1 cellular context compared by ENCODE assay signal in genomic region chr9:33331411-33331891, GRCh38.
TF ChIP-seq lines count a peak whose summit lies in the region.

No MANE protein-coding gene starts in this region.

TF ChIP-seq in K562, 482 proteins besides CTCF, POLR2A, EP300 and RAD21 (continued from another document and continues in another):
- no peak for TF ChIP-seq SREBF2 (CRISPR knock-in tag; IDR thresholded peaks at IDR 0.05)
- TF ChIP-seq ZNF212 (CRISPR knock-in tag; IDR thresholded peaks at IDR 0.05) = no peak
- no peak for TF ChIP-seq TFE3 (CRISPR knock-in tag; IDR thresholded peaks at IDR 0.05)
- TF ChIP-seq PBX2 (CRISPR knock-in tag; IDR thresholded peaks at IDR 0.05; ENCODE audit: low read depth) = no peak
- TF ChIP-seq PBX2 (tag; conservative IDR thresholded peaks at IDR 0.05; ENCODE audit: low read depth) = no peak
- 0 out of 2 replicates have a peak, but pooled peaks have one; percentile 13 for TF ChIP-seq SPI1 (IDR thresholded peaks at IDR 0.05; ENCODE audit: borderline replicate concordance, low read depth, low read length)
- TF ChIP-seq TCF3 (CRISPR knock-in tag; IDR thresholded peaks at IDR 0.05) = peak; percentile 89
- TF ChIP-seq NBN (IDR thresholded peaks at IDR 0.05; ENCODE audit: low read depth) = no peak
- no peak for TF ChIP-seq XRCC3 (IDR thresholded peaks at IDR 0.05)
- TF ChIP-seq ZC3H11A (IDR thresholded peaks at IDR 0.05; ENCODE audit: low read depth, low read length) = no peak
- TF ChIP-seq ZNF316 (IDR thresholded peaks at IDR 0.05) = no peak
- no peak for TF ChIP-seq AFF1 (IDR thresholded peaks at IDR 0.05; ENCODE audit: low read depth in 1 of 2, partially characterized antibody in 2 of 2)
- no peak for TF ChIP-seq NFATC3 (IDR thresholded peaks at IDR 0.05)
- TF ChIP-seq POLR3A (IDR thresholded peaks at IDR 0.05; ENCODE audit: borderline replicate concordance, extremely low read depth, insufficient read depth, insufficient read length) = no peak
- no peak for TF ChIP-seq HNRNPH1 (optimal IDR thresholded peaks at IDR 0.05; ENCODE audit: low read depth, low read length)
- no peak for TF ChIP-seq MYBL2 (IDR thresholded peaks at IDR 0.05; ENCODE audit: low read depth)
- no peak for TF ChIP-seq MYBL2 (CRISPR knock-in tag; IDR thresholded peaks at IDR 0.05; ENCODE audit: borderline replicate concordance)
- TF ChIP-seq GABPA (tag; conservative IDR thresholded peaks at IDR 0.05; ENCODE audit: low read depth) = no peak
- peak; percentile 82 for TF ChIP-seq SMARCC2 (IDR thresholded peaks at IDR 0.05; ENCODE audit: low read depth)
- TF ChIP-seq ZNF184 (CRISPR knock-in tag; IDR thresholded peaks at IDR 0.05) = no peak
- TF ChIP-seq NONO (IDR thresholded peaks at IDR 0.05; ENCODE audit: low read depth in 2 of 2, low read length in 1 of 2) = 0 out of 4 replicates have a peak, but pooled peaks of 1 of the 2 experiments have one; percentile 53
- TF ChIP-seq MYC (IDR thresholded peaks at IDR 0.05; ENCODE audit: low read depth, low read length) = no peak
- no peak for TF ChIP-seq MYC (CRISPR knock-in tag; IDR thresholded peaks at IDR 0.05; ENCODE audit: borderline replicate concordance, low read depth)
- TF ChIP-seq ZNF583 (CRISPR knock-in tag; IDR thresholded peaks at IDR 0.05) = no peak
- TF ChIP-seq NCOA4 (IDR thresholded peaks at IDR 0.05; ENCODE audit: partially characterized antibody) = no peak
- no peak for TF ChIP-seq NR0B1 (IDR thresholded peaks at IDR 0.05; ENCODE audit: partially characterized antibody)
- TF ChIP-seq POLR2B (IDR thresholded peaks at IDR 0.05; ENCODE audit: low read depth, partially characterized antibody) = no peak
- no peak for TF ChIP-seq BRCA1 (IDR thresholded peaks at IDR 0.05)
- TF ChIP-seq BRCA1 (CRISPR knock-in tag; IDR thresholded peaks at IDR 0.05) = no peak
- no peak for TF ChIP-seq NFYB (IDR thresholded peaks at IDR 0.05; ENCODE audit: extremely low read depth, insufficient read length)
- no peak for TF ChIP-seq BRF2 (IDR thresholded peaks at IDR 0.05; ENCODE audit: borderline replicate concordance, insufficient read depth, insufficient read length)
- TF ChIP-seq ZKSCAN8 (CRISPR knock-in tag; IDR thresholded peaks at IDR 0.05) = no peak
- TF ChIP-seq SLC30A9 (CRISPR knock-in tag; IDR thresholded peaks at IDR 0.05) = no peak
- peak; percentile 76; the same call in 1 of the 2 replicates for TF ChIP-seq KLF16 (IDR thresholded peaks at IDR 0.05)
- no peak for TF ChIP-seq SMAD1 (IDR thresholded peaks at IDR 0.05; ENCODE audit: low read depth, low read length, partially characterized antibody)
- TF ChIP-seq CHD1 (IDR thresholded peaks at IDR 0.05; ENCODE audit: low read length) = no peak
- no peak for TF ChIP-seq VEZF1 (CRISPR knock-in tag; IDR thresholded peaks at IDR 0.05)
- TF ChIP-seq SUPT5H (IDR thresholded peaks at IDR 0.05) = no peak
- no peak for TF ChIP-seq ZKSCAN1 (IDR thresholded peaks at IDR 0.05; ENCODE audit: low read depth, low read length)
- TF ChIP-seq ZNF444 (CRISPR knock-in tag; IDR thresholded peaks at IDR 0.05) = no peak
- TF ChIP-seq MTA1 (IDR thresholded peaks at IDR 0.05; ENCODE audit: borderline replicate concordance) = no peak
- TF ChIP-seq ZNF766 (CRISPR knock-in tag; conservative IDR thresholded peaks at IDR 0.05) = no peak
- TF ChIP-seq GABPB2 (CRISPR knock-in tag; conservative IDR thresholded peaks at IDR 0.05) = no peak
- TF ChIP-seq ZNF407 (IDR thresholded peaks at IDR 0.05; ENCODE audit: low read depth) = no peak
